18 cellular contexts compared by ENCODE assay signal in genomic region chr17:2700491-2701141, GRCh38. TPM values are rescaled to one million over a fixed set of nuclear protein-coding genes. Genes with fewer than 3 reads are reported as not detected.
DNase-seq lines count a peak whose midpoint lies in the region; ATAC-seq, FAIRE-seq and TF ChIP-seq lines count a peak whose summit lies in the region.
"Had no signal": no experiment of that assay in that cellular context is flagged by ENCODE, and none has a peak within 500 bp of the region (broad histone marks: within the 10 kb centered on the region; RNA-seq: fewer than 3 reads in every experiment).

No MANE protein-coding gene starts in this region.

- CTCF ChIA-PET in K562 (lab: Yijun Ruan, JAX; ENCODE audit: low intra/inter-chr PET ratio), result no interaction called here

- peaks cover 0 to 5% of the 10 kb centered on the region in 2 experiments; a peak in 1 of 5 replicates for H3K4me1 ChIP-seq in K562 (replicated peaks in 1 of 2; ENCODE audit: control insufficient read depth in 2 of 2, insufficient read depth in 2 of 2, low read length in 2 of 2)
- no peaks in the 10 kb centered on the region for H3K4me1 ChIP-seq in uterus
- H3K4me1 ChIP-seq: testis had no signal

- H3K4me3 ChIP-seq in K562, result no peak overlapping the region
- no peak overlapping the region for H3K4me3 ChIP-seq in uterus
- H3K4me3 ChIP-seq: body of pancreas, testis had no signal

- ATAC-seq in Right ventricle myocardium inferior (no peak), left cardiac atrium (no peak), K562 (no peak), HG03108 (IDR thresholded peaks at IDR 0.05; ENCODE audit: unreplicated experiment) (no peak)
- ATAC-seq: body of pancreas, T-helper 17 cell had no signal

- H2AFZ ChIP-seq in K562 (ENCODE audit: low read depth, low read length), result no peak overlapping the region

- H3K9me1 ChIP-seq in K562 (ENCODE audit: control insufficient read depth, insufficient read depth, low read length), result no peaks in the 10 kb centered on the region

- H3K36me3 ChIP-seq in K562 (ENCODE audit: control insufficient read depth, insufficient read depth, low read length) (peaks cover 90% of the 10 kb centered on the region; the same call in 1 of the 3 replicates), uterus (no peaks in the 10 kb centered on the region)

- no peaks in the 10 kb centered on the region for H3K27me3 ChIP-seq in K562 (ENCODE audit: control insufficient read depth in 2 of 2, insufficient read depth in 2 of 2, low read length in 2 of 2)
- H3K27me3 ChIP-seq in uterus, result no peaks in the 10 kb centered on the region
- H3K27me3 ChIP-seq: body of pancreas, testis had no signal

- DNase-seq in NCI-H1092 treated with DMSO at 0.1 percent for 48 hours (lab: John Stamatoyannopoulos, UW), result peak; percentile 84
- DNase-seq in NCI-H1092 (lab: John Stamatoyannopoulos, UW), result no peak
- peak; percentile 15 for DNase-seq in Right ventricle myocardium inferior (ENCODE audit: missing footprints)
- DNase-seq in left cardiac atrium, result no peak
- no peak for DNase-seq in K562 (ENCODE audit: extremely low read depth in 1 of 4, low spot score in 3 of 4)
- DNase-seq in uterus, result peak; percentile 10 to 12
- DNase-seq in CD1c-positive myeloid dendritic cell (ENCODE audit: extremely low spot score), result no peak
- DNase-seq: activated CD4-positive, alpha-beta memory T cell treated with anti-CD3 and anti-CD28 coated beads for 36 hours; MV-4-11; OCI-M1; stimulated activated CD4-positive, alpha-beta T cell treated with anti-CD3 and anti-CD28 coated beads, Interleukin-12 subunit alpha, Interleukin-12 subunit beta, amount 100 ng/mL, for 4 hours; T-helper 17 cell; testis had no signal

- TF ChIP-seq RAD21 in K562 (CRISPR knock-in tag; conservative IDR thresholded peaks at IDR 0.05 in 1 of 2, IDR thresholded peaks at IDR 0.05 in 1 of 2), result no peak

- peaks cover 12% of the 10 kb centered on the region for H3K79me2 ChIP-seq in K562 (ENCODE audit: control insufficient read depth, insufficient read depth, low read length)

- POLR2A ChIA-PET in K562 (lab: Yijun Ruan, JAX), result interaction anchor here (0.6 to 1.5 kb wide), 2 partner anchors 9 to 200 kb away, joined by 3 to 5 read pairs; no protein-coding TSS in a partner anchor

- H3K9me3 ChIP-seq in K562 (replicated peaks; ENCODE audit: control insufficient read depth, insufficient read depth, low read depth, low read length) (no peaks in the 10 kb centered on the region), uterus (no peaks in the 10 kb centered on the region)
- H3K9me3 ChIP-seq: body of pancreas, testis had no signal

- intact Hi-C loops in Right ventricle myocardium inferior (cut with DNase I), result no loop called here
- intact Hi-C loops in left cardiac atrium (cut with DNase I), result no loop called here
- intact Hi-C loops in K562 (cut with micrococcal nuclease), result no loop called here
- intact Hi-C loops in uterus (cut with DNase I; ENCODE audit: low total_unique reads), result loop anchor here (10.0 kb wide), 1 partner anchor 106 kb away; the partner anchor contains the start of gene PAFAH1B1

- no peak overlapping the region for H3K27ac ChIP-seq in K562 (ENCODE audit: extremely low read depth, low read depth, low read length)
- H3K27ac ChIP-seq in uterus, result no peak overlapping the region
- H3K27ac ChIP-seq: body of pancreas, testis had no signal

- no peak overlapping the region for H3K9ac ChIP-seq in K562 (ENCODE audit: insufficient read depth in 1 of 2, low read depth in 2 of 2, low read length in 2 of 2)

- WGBS in K562 (ENCODE audit: insufficient coverage, low coverage, missing lambda C conversion rate), result 96% methylated on average over 15 of the region's 27 CpGs

- H3K4me2 ChIP-seq in K562 (ENCODE audit: insufficient read depth, low read length), result no peak overlapping the region

- TF ChIP-seq POLR2A in K562 (conservative IDR thresholded peaks at IDR 0.05), result no peak
- no peak for TF ChIP-seq POLR2A in uterus (IDR thresholded peaks at IDR 0.05)

- no TSS peak for BruUV-seq in K562 (replicated peaks; lab: Mats Ljungman, UMichigan)

- TF ChIP-seq EP300 in K562 (IDR thresholded peaks at IDR 0.05; ENCODE audit: low read length), result no peak

- in situ Hi-C loops in K562 (cut with MboI), result no loop called here

- no peaks in the 10 kb centered on the region; the same call in 1 of the 2 replicates for H4K20me1 ChIP-seq in K562 (replicated peaks; ENCODE audit: control insufficient read depth, insufficient read depth, low read length)

- no peak for TF ChIP-seq CTCF in K562 (IDR thresholded peaks at IDR 0.05 in 2 of 3, conservative IDR thresholded peaks at IDR 0.05 in 1 of 3; ENCODE audit: insufficient read depth in 2 of 3, low read depth in 1 of 3, low read length in 3 of 3)
- no peak for TF ChIP-seq CTCF in uterus (IDR thresholded peaks at IDR 0.05)

- FAIRE-seq in K562 (lab: Jason Lieb, UNC), result no peak
- FAIRE-seq: HTR-8/SVneo had no signal

TF ChIP-seq in K562, 482 proteins besides CTCF, POLR2A, EP300 and RAD21 (continues in another document):
- TF ChIP-seq PYGO2 (tag; IDR thresholded peaks at IDR 0.05) (no peak), POLR2G (IDR thresholded peaks at IDR 0.05; ENCODE audit: low read depth, low read length) (peak; percentile 56), SAFB2 (IDR thresholded peaks at IDR 0.05; ENCODE audit: borderline replicate concordance, low read depth, low read length, severe bottlenecking) (no peak), CSDE1 (IDR thresholded peaks at IDR 0.05) (no peak), ZNF655 (CRISPR knock-in tag; IDR thresholded peaks at IDR 0.05) (no peak), ZNF512 (tag; IDR thresholded peaks at IDR 0.05) (no peak)

RNA-seq across cellular contexts. Expression of gene CLUH, which starts 10.9 kb away (rescaled TPM):
- total RNA-seq in Right ventricle myocardium inferior, result 180 TPM
- 100 to 1,000 TPM in 1 of 2 donors, 10 to 100 TPM in 1; 98.4 to 118 TPM for total RNA-seq in left cardiac atrium
- 95.4 and 344 TPM in 2 replicates for total RNA-seq in K562 (2011; cell fraction: chromatin; rRNA removed; ENCODE audit: low replicate concordance)
- total RNA-seq in K562 (2011; cell fraction: nucleolus; rRNA removed), result 211 and 238 TPM in 2 replicates
- 98.1 and 116 TPM in 2 replicates for total RNA-seq in K562 (2011; cell fraction: nucleoplasm; rRNA removed)
- total RNA-seq in K562 (2014; rRNA removed), result 63.0 and 94.0 TPM in 2 replicates
- 13.7 and 21.2 TPM in 2 replicates for total RNA-seq in K562 (2014; rRNA removed; fragmentation: Illumina TruSeq; extraction: Trizol)
- 33.2 and 34.8 TPM in 2 replicates for total RNA-seq in K562 (2015; rRNA removed; fragmentation: Illumina TruSeq; extraction: Trizol)
- 126 and 140 TPM in 2 replicates for total RNA-seq in K562 (2021)
- 15.3 and 40.1 TPM in 2 replicates for polyA plus RNA-seq in K562 (2011; rRNA removed)
- 15.5 and 39.0 TPM in 2 replicates for polyA plus RNA-seq in K562 (2011; cell fraction: cytosol; rRNA removed)
- 204 and 334 TPM in 2 replicates for polyA plus RNA-seq in K562 (2011; cell fraction: nucleus; rRNA removed)
- 52.7 and 74.7 TPM in 2 replicates for polyA plus RNA-seq in K562 (2012)
- polyA plus RNA-seq in K562 (2014; fragmentation: Illumina TruSeq; extraction: Trizol), result 71.2 and 88.2 TPM in 2 replicates
- polyA plus RNA-seq in K562 (2014; fragmentation: Nextera tagmentation; extraction: Ambion mirVana), result under 1 TPM; 0.21 to 0.25 TPM
- polyA plus RNA-seq in K562 (2014; rRNA removed), result 72.8 and 73.4 TPM in 2 replicates
- 12.6 and 14.7 TPM in 2 replicates for polyA minus RNA-seq in K562 (2011; rRNA and poly(A)+ RNA removed)
- 49.7 and 59.2 TPM in 2 replicates for polyA minus RNA-seq in K562 (2011; cell fraction: cytosol; rRNA and poly(A)+ RNA removed)
- polyA minus RNA-seq in K562 (2011; cell fraction: nucleus; rRNA and poly(A)+ RNA removed), result 57.4 and 59.4 TPM in 2 replicates
- total RNA-seq in uterus, result 10 to 100 TPM in 3 of 4 donors, 1 to 10 TPM in 1; 9.2 to 40.3 (median 20.1) TPM

RNA-seq across cellular contexts. Expression of gene CCDC92B, which starts 48.8 kb away (rescaled TPM):
- total RNA-seq in Right ventricle myocardium inferior, result 0.16 TPM
- under 1 TPM; 0.06 to 0.13 TPM for total RNA-seq in left cardiac atrium
- not detected in 2 replicates for total RNA-seq in K562 (2011; cell fraction: chromatin; rRNA removed; ENCODE audit: low replicate concordance)
- 0.13 TPM in 1 of 2 replicates, not detected in the other for total RNA-seq in K562 (2011; cell fraction: nucleolus; rRNA removed)
- total RNA-seq in K562 (2011; cell fraction: nucleoplasm; rRNA removed), result not detected in 2 replicates
- total RNA-seq in K562 (2014; rRNA removed), result not detected in 2 replicates
- not detected in 2 replicates for total RNA-seq in K562 (2014; rRNA removed; fragmentation: Illumina TruSeq; extraction: Trizol)
- not detected in 2 replicates for total RNA-seq in K562 (2015; rRNA removed; fragmentation: Illumina TruSeq; extraction: Trizol)
- total RNA-seq in K562 (2021), result not detected in 2 replicates
- not detected in 2 replicates for polyA plus RNA-seq in K562 (2011; rRNA removed)
- polyA plus RNA-seq in K562 (2011; cell fraction: cytosol; rRNA removed), result not detected in 2 replicates
- not detected in 2 replicates for polyA plus RNA-seq in K562 (2011; cell fraction: nucleus; rRNA removed)
- polyA plus RNA-seq in K562 (2012), result not detected in 2 replicates
- not detected in 2 replicates for polyA plus RNA-seq in K562 (2014; fragmentation: Illumina TruSeq; extraction: Trizol)
- polyA plus RNA-seq in K562 (2014; fragmentation: Nextera tagmentation; extraction: Ambion mirVana), result not detected
- not detected in 2 replicates for polyA plus RNA-seq in K562 (2014; rRNA removed)
- polyA minus RNA-seq in K562 (2011; rRNA and poly(A)+ RNA removed), result not detected in 2 replicates
- not detected in 2 replicates for polyA minus RNA-seq in K562 (2011; cell fraction: cytosol; rRNA and poly(A)+ RNA removed)
- polyA minus RNA-seq in K562 (2011; cell fraction: nucleus; rRNA and poly(A)+ RNA removed), result not detected in 2 replicates
- under 1 TPM in 1 of 4 donors, not detected in 3; 0.21 TPM for total RNA-seq in uterus
- total RNA-seq: mononuclear cell, osteocyte had no signal

Comparison
In these comparisons a context has a peak if more than half of its experiments do, and no peak if none do; other contexts are left out.
1. DNase-seq: peak in NCI-H1092 treated with DMSO at 0.1 percent for 48 hours (single experiment), Right ventricle myocardium inferior (single experiment) and uterus (2 of 2); none in NCI-H1092 (single experiment), left cardiac atrium (single experiment), K562 (0 of 4) and CD1c-positive myeloid dendritic cell (single experiment).